19 cellular contexts compared by ENCODE assay signal in genomic region chr17:73624496-73624988, GRCh38. TPM values are rescaled to one million over a fixed set of nuclear protein-coding genes. Genes with fewer than 3 reads are reported as not detected.
DNase-seq lines count a peak whose midpoint lies in the region; ATAC-seq, FAIRE-seq and TF ChIP-seq lines count a peak whose summit lies in the region.
"Had no signal": no experiment of that assay in that cellular context is flagged by ENCODE, and none has a peak within 500 bp of the region (broad histone marks: within the 10 kb centered on the region; RNA-seq: fewer than 3 reads in every experiment).

No MANE protein-coding gene starts in this region.

- H3K36me3 ChIP-seq in endodermal cell (ENCODE audit: control insufficient read depth, insufficient read depth, low read length): no peaks in the 10 kb centered on the region
- H3K36me3 ChIP-seq: MG63 had no signal

- peak overlapping the region; percentile 60 for H3K27ac ChIP-seq in endodermal cell (ENCODE audit: low read depth, low read length)

- no peaks in the 10 kb centered on the region for H3K4me1 ChIP-seq in endodermal cell (ENCODE audit: control insufficient read depth, insufficient read depth, low read length)

- H3K4me3 ChIP-seq in endodermal cell (ENCODE audit: low read length): no peak overlapping the region
- H3K4me3 ChIP-seq: MG63 had no signal

- H3K27me3 Mint-ChIP-seq in endodermal cell (ENCODE audit: insufficient read depth) (peaks cover 4% of the 10 kb centered on the region), nephron progenitor cell (ENCODE audit: low read depth, poor library complexity) (no peaks in the 10 kb centered on the region)

- H3K4me3 Mint-ChIP-seq in endodermal cell (no peak overlapping the region), nephron progenitor cell (peak overlapping the region; percentile 13)
- H3K4me3 Mint-ChIP-seq: CD14-positive monocyte, H9 had no signal

- no peak for ATAC-seq in GM19395 (IDR thresholded peaks at IDR 0.05; ENCODE audit: unreplicated experiment)

- TF ChIP-seq CTCF in D721Med (IDR thresholded peaks at IDR 0.05; ENCODE audit: insufficient read depth, missing control alignments) (no peak), endodermal cell (conservative IDR thresholded peaks at IDR 0.05) (no peak), nephron progenitor cell (IDR thresholded peaks at IDR 0.05) (no peak)

- H3K4me1 Mint-ChIP-seq in endodermal cell: peaks cover 15% of the 10 kb centered on the region
- H3K4me1 Mint-ChIP-seq in nephron progenitor cell: peaks cover 49% of the 10 kb centered on the region
- H3K4me1 Mint-ChIP-seq: CD14-positive monocyte had no signal

- no peak for DNase-seq in D721Med (ENCODE audit: insufficient read length, low spot score)
- peak; percentile 84 for DNase-seq in NCI-H82 (lab: John Stamatoyannopoulos, UW)
- DNase-seq in endodermal cell: no peak
- no peak for DNase-seq in nephron progenitor cell
- DNase-seq in NCI-H1092 treated with DMSO at 0.1 percent for 48 hours (lab: John Stamatoyannopoulos, UW): no peak
- DNase-seq in NCI-H1105 (lab: John Stamatoyannopoulos, UW): no peak
- DNase-seq: ACHN, AML-193, COR-L47, DMS53, H9, MG63, NCI-H1105 treated with DMSO at 0.1 percent for 48 hours, NCI-H1930, NCI-H510A had no signal

- H3K9me3 Mint-ChIP-seq in endodermal cell (peaks cover 3% of the 10 kb centered on the region), nephron progenitor cell (peaks cover 30% of the 10 kb centered on the region)

- peaks cover under 1% of the 10 kb centered on the region for H3K36me3 Mint-ChIP-seq in endodermal cell (ENCODE audit: low read depth)
- H3K36me3 Mint-ChIP-seq in nephron progenitor cell (ENCODE audit: low read depth): peaks cover 35% of the 10 kb centered on the region
- H3K36me3 Mint-ChIP-seq: CD14-positive monocyte had no signal

- no peak overlapping the region for H3K9ac ChIP-seq in endodermal cell (ENCODE audit: extremely low read depth, low read length, poor library complexity, severe bottlenecking)

- WGBS in endodermal cell (ENCODE audit: insufficient coverage in 1 of 2, insufficient read length in 1 of 2), 2 experiments: 93% methylated on average over 7 of the region's 7 CpGs

- H3K27me3 ChIP-seq in endodermal cell (ENCODE audit: control insufficient read depth, insufficient read depth, low read length, poor library complexity, severe bottlenecking): no peaks in the 10 kb centered on the region
- H3K27me3 ChIP-seq: MG63 had no signal

- FAIRE-seq in D721Med (lab: Jason Lieb, UNC): peak; percentile 99
- FAIRE-seq: GM19239 had no signal

- no peak overlapping the region for H3K27ac Mint-ChIP-seq in endodermal cell
- peak overlapping the region; percentile 72 for H3K27ac Mint-ChIP-seq in nephron progenitor cell

- H3K9me3 ChIP-seq in endodermal cell (ENCODE audit: control insufficient read depth, low read length): peaks cover 4% of the 10 kb centered on the region
- H3K9me3 ChIP-seq: MG63 had no signal

RNA-seq across cellular contexts. Expression of gene SDK2, which starts 19.7 kb away (rescaled TPM):
- 1 to 10 TPM; 5.9 to 7.0 TPM for total RNA-seq in endodermal cell
- 44.6 TPM for polyA plus RNA-seq in endodermal cell (2013, experiment 1 of 2)
- 44.2 TPM for polyA plus RNA-seq in endodermal cell (2013, experiment 2 of 2)
- total RNA-seq: HT-29 had no signal
- polyA plus RNA-seq: CD14-positive monocyte had no signal
